In genomic region chr19:18939922-18940775, GRCh38 we compare ENCODE assay signal across 8 cellular contexts. TPM values are rescaled to one million over a fixed set of nuclear protein-coding genes. Genes with fewer than 3 reads are reported as not detected.
DNase-seq lines count a peak whose midpoint lies in the region; ATAC-seq and TF ChIP-seq lines count a peak whose summit lies in the region.

No MANE protein-coding gene starts in this region.

- WGBS in suprapubic skin, result 9% methylated on average over 2 of the region's 47 CpGs

- in situ Hi-C loops in Panc1 (cut with HindIII; ENCODE audit: low pct_unique_long_range_greater_than_20kb, low sequenced_read_pairs), result no loop called here

- H3K36me3 Mint-ChIP-seq in effector memory CD8-positive, alpha-beta T cell (ENCODE audit: insufficient read depth), result no peaks in the 10 kb centered on the region

- H3K9me3 ChIP-seq in Panc1 (ENCODE audit: control insufficient read depth, insufficient read depth, low read depth, low read length) (no peaks in the 10 kb centered on the region), suprapubic skin (no peaks in the 10 kb centered on the region)

- H3K4me1 Mint-ChIP-seq in effector memory CD8-positive, alpha-beta T cell (ENCODE audit: low read depth in 2 of 2), result peaks cover 8% of the 10 kb centered on the region in 2 donors

- intact Hi-C loops in Panc1 (cut with micrococcal nuclease; ENCODE audit: unreplicated experiment), result loop anchor here (10.0 kb wide), 1 partner anchor 45 kb away; no protein-coding TSS in a partner anchor

- peaks cover 30 to 43% of the 10 kb centered on the region in 2 donors for H3K27me3 Mint-ChIP-seq in effector memory CD8-positive, alpha-beta T cell

- no peak for TF ChIP-seq EP300 in suprapubic skin (IDR thresholded peaks at IDR 0.05)

- no TSS peak for BruUV-seq in Panc1 (replicated peaks; lab: Mats Ljungman, UMichigan)

- no peak for TF ChIP-seq POLR2A in suprapubic skin (IDR thresholded peaks at IDR 0.05)

- H3K4me3 Mint-ChIP-seq in effector memory CD8-positive, alpha-beta T cell, result peak overlapping the region; percentile 75 to 77

- CTCF ChIA-PET in Panc1 (lab: Charles Lee), result interaction anchor here (0.6 kb wide), 1 partner anchor 280 kb away, joined by 3 read pairs; no protein-coding TSS in a partner anchor

- no peaks in the 10 kb centered on the region; the same call in 1 of the 2 replicates for H3K27me3 ChIP-seq in GM06990 (replicated peaks; ENCODE audit: control insufficient read depth, insufficient read depth, low read length)
- H3K27me3 ChIP-seq in Panc1 (ENCODE audit: control insufficient read depth, insufficient read depth, low read length), result no peaks in the 10 kb centered on the region
- H3K27me3 ChIP-seq in suprapubic skin, result no peaks in the 10 kb centered on the region

- ATAC-seq in Panc1, result peak; percentile 58
- ATAC-seq in effector memory CD8-positive, alpha-beta T cell (replicated peaks), result no peak

- H3K36me3 ChIP-seq in GM06990 (ENCODE audit: control insufficient read depth, insufficient read depth, low read length) (no peaks in the 10 kb centered on the region), Panc1 (ENCODE audit: control insufficient read depth, insufficient read depth, low read length) (peaks cover 2% of the 10 kb centered on the region; the same call in 1 of the 2 replicates), suprapubic skin (peaks cover 18% of the 10 kb centered on the region)

- TF ChIP-seq CTCF in GM06990 (IDR thresholded peaks at IDR 0.05; ENCODE audit: insufficient read depth, low read length, poor library complexity, severe bottlenecking) (no peak), Panc1 (IDR thresholded peaks at IDR 0.05) (no peak), suprapubic skin (IDR thresholded peaks at IDR 0.05) (no peak)

- H3K27ac ChIP-seq in Panc1 (ENCODE audit: low read length) (peak overlapping the region; percentile 78), suprapubic skin (peak overlapping the region; percentile 27)

- DNase-seq in GM06990 (ENCODE audit: extremely low read depth, insufficient read length) (no peak), Panc1 (ENCODE audit: low read depth, low spot score) (no peak), lung microvascular endothelial cell (ENCODE audit: low read depth in 2 of 2) (peak; percentile 43 to 48), suprapubic skin (ENCODE audit: low spot score in 2 of 2) (peak in 1 of 2 donors; percentile 78), NCI-H748 treated with DMSO at 0.1 percent for 48 hours (lab: John Stamatoyannopoulos, UW) (no peak)
- DNase-seq in effector memory CD8-positive, alpha-beta T cell, result no peak
- no peak for DNase-seq in stimulated activated CD4-positive, alpha-beta T cell treated with anti-CD3 and anti-CD28 coated beads, Interleukin-4, amount 100 ng/mL, for 4 hours
- no peak for DNase-seq in activated CD4-positive, alpha-beta T cell treated with anti-CD3 and anti-CD28 coated beads for 1 hour

- peaks cover 5% of the 10 kb centered on the region for H3K4me1 ChIP-seq in Panc1 (ENCODE audit: control insufficient read depth, insufficient read depth, low read length)
- peaks cover 21% of the 10 kb centered on the region for H3K4me1 ChIP-seq in suprapubic skin

- H3K27ac Mint-ChIP-seq in effector memory CD8-positive, alpha-beta T cell, result peak overlapping the region in 1 of 2 donors; percentile 42

- H3K4me3 ChIP-seq in GM06990 (replicated peaks; ENCODE audit: low read depth, low read length), result peak overlapping the region; percentile 18
- peak overlapping the region; percentile 69 to 74 for H3K4me3 ChIP-seq in Panc1 (ENCODE audit: low read depth in 2 of 2, low read length in 2 of 2)
- peak overlapping the region; percentile 85 for H3K4me3 ChIP-seq in suprapubic skin

- H3K9me3 Mint-ChIP-seq in effector memory CD8-positive, alpha-beta T cell, result no peaks in the 10 kb centered on the region

- POLR2A ChIA-PET in Panc1 (lab: Charles Lee), result no interaction called here

RNA-seq across cellular contexts. Expression of gene HOMER3, which starts 0.9 kb away (rescaled TPM):
- total RNA-seq in Panc1 (2021; ENCODE audit: unreplicated experiment), result 58.9 TPM
- 61.8 TPM for polyA plus RNA-seq in Panc1 (2012; ENCODE audit: insufficient read length)
- 124 and 279 TPM in 2 replicates for total RNA-seq in lung microvascular endothelial cell
- 10 to 100 TPM; 22.9 to 32.9 (median 27.7) TPM for total RNA-seq in suprapubic skin

RNA-seq across cellular contexts. Expression of gene DDX49, which starts 20.6 kb away (rescaled TPM):
- total RNA-seq in Panc1 (2021; ENCODE audit: unreplicated experiment) (41.5 TPM), lung microvascular endothelial cell (38.6 and 40.3 TPM in 2 replicates), suprapubic skin (10 to 100 TPM; 43.4 to 75.6 (median 58.4) TPM)
- 52.2 TPM for polyA plus RNA-seq in Panc1 (2012; ENCODE audit: insufficient read length)

RNA-seq across cellular contexts. Expression of gene COPE, which starts 21.0 kb away (rescaled TPM):
- total RNA-seq in Panc1 (2021; ENCODE audit: unreplicated experiment) (177 TPM), lung microvascular endothelial cell (145 and 149 TPM in 2 replicates), suprapubic skin (100 to 1,000 TPM; 112 to 223 (median 208) TPM)
- 210 TPM for polyA plus RNA-seq in Panc1 (2012; ENCODE audit: insufficient read length)

RNA-seq across cellular contexts. Expression of gene CERS1, which starts 44.2 kb away (rescaled TPM):
- total RNA-seq in Panc1 (2021; ENCODE audit: unreplicated experiment) (4.5 TPM), lung microvascular endothelial cell (2.4 and 5.6 TPM in 2 replicates), suprapubic skin (under 1 TPM in 1 of 4 donors, not detected in 3; 0.68 TPM)
- polyA plus RNA-seq in Panc1 (2012; ENCODE audit: insufficient read length), result 8.8 TPM

Comparison
In these comparisons a context has a peak if more than half of its experiments do, and no peak if none do; other contexts are left out.
1. DNase-seq: peak in lung microvascular endothelial cell (2 of 2); none in GM06990 (single experiment), Panc1 (single experiment), effector memory CD8-positive, alpha-beta T cell (0 of 3), NCI-H748 treated with DMSO at 0.1 percent for 48 hours (single experiment), stimulated activated CD4-positive, alpha-beta T cell treated with anti-CD3 and anti-CD28 coated beads, Interleukin-4, amount 100 ng/mL, for 4 hours (0 of 2) and activated CD4-positive, alpha-beta T cell treated with anti-CD3 and anti-CD28 coated beads for 1 hour (single experiment).
2. H3K4me3 ChIP-seq: peak in every context shown above with its lines; median percentile 85 in suprapubic skin; 72 in Panc1; 18 in GM06990.